In genomic region chr6:42059743-42060142, GRCh38 we compare ENCODE assay signal across 2 cellular contexts.
A peak's percentile ranks its signal among the peaks of the same experiment; 100 is the strongest.
TF ChIP-seq lines count a peak whose summit lies in the region.

No MANE protein-coding gene starts in this region.

TF ChIP-seq in HepG2, 621 proteins besides CTCF, POLR2A, EP300 and RAD21:
- no peak for TF ChIP-seq ARNT2 (CRISPR knock-in tag; IDR thresholded peaks at IDR 0.05; ENCODE audit: low read depth)
- no peak for TF ChIP-seq ZBTB8A (CRISPR knock-in tag; IDR thresholded peaks at IDR 0.05; ENCODE audit: borderline replicate concordance, low read depth)
- peak; percentile 71 to 77 for TF ChIP-seq MAFK (conservative IDR thresholded peaks at IDR 0.05 in 1 of 2, IDR thresholded peaks at IDR 0.05 in 1 of 2; ENCODE audit: low read length in 2 of 2)
- TF ChIP-seq MAFF (IDR thresholded peaks at IDR 0.05; ENCODE audit: low read depth, low read length): peak; percentile 50
- no peak for TF ChIP-seq ZNF577 (CRISPR knock-in tag; IDR thresholded peaks at IDR 0.05; ENCODE audit: borderline replicate concordance, low read depth)
TF ChIP-seq in HepG2: peak in this region for 2.

TF ChIP-seq in K562, 482 proteins besides CTCF, POLR2A, EP300 and RAD21:
- no peak for TF ChIP-seq CEBPB (tag; IDR thresholded peaks at IDR 0.05)
- no peak for TF ChIP-seq ZNF24 (IDR thresholded peaks at IDR 0.05)
- no peak for TF ChIP-seq MEF2A (IDR thresholded peaks at IDR 0.05; ENCODE audit: control insufficient read depth, low read depth, low read length)
- no peak for TF ChIP-seq ZNF57 (CRISPR knock-in tag; IDR thresholded peaks at IDR 0.05)
- peak; percentile 41; the same call in 1 of the 2 replicates for TF ChIP-seq ZNF316 (IDR thresholded peaks at IDR 0.05)
- no peak for TF ChIP-seq IFI16 (CRISPR knock-in tag; IDR thresholded peaks at IDR 0.05)
- TF ChIP-seq MAFK (IDR thresholded peaks at IDR 0.05; ENCODE audit: low read length): 0 out of 2 replicates have a peak, but pooled peaks have one; percentile 20
- no peak for TF ChIP-seq CREM (IDR thresholded peaks at IDR 0.05; ENCODE audit: low read depth)
- no peak for TF ChIP-seq PCBP2 (IDR thresholded peaks at IDR 0.05; ENCODE audit: low read depth, low read length, poor library complexity, severe bottlenecking)
- no peak for TF ChIP-seq NRF1 (conservative IDR thresholded peaks at IDR 0.05 in 1 of 2, IDR thresholded peaks at IDR 0.05 in 1 of 2)
- TF ChIP-seq ZNF512 (tag; IDR thresholded peaks at IDR 0.05): no peak
- no peak for TF ChIP-seq FOXO4 (CRISPR knock-in tag; IDR thresholded peaks at IDR 0.05)
- TF ChIP-seq ZNF584 (CRISPR knock-in tag; IDR thresholded peaks at IDR 0.05; ENCODE audit: low read depth): no peak
- no peak for TF ChIP-seq ZNF507 (tag; conservative IDR thresholded peaks at IDR 0.05)
